ENCODE assay signal across 11 cellular contexts in genomic region chr16:75070055-75070841, GRCh38. TPM values are rescaled to one million over a fixed set of nuclear protein-coding genes. Genes with fewer than 3 reads are reported as not detected.
DNase-seq lines count a peak whose midpoint lies in the region; ATAC-seq and TF ChIP-seq lines count a peak whose summit lies in the region.
"Had no signal": no experiment of that assay in that cellular context is flagged by ENCODE, and none has a peak within 500 bp of the region (broad histone marks: within the 10 kb centered on the region; RNA-seq: fewer than 3 reads in every experiment).

No MANE protein-coding gene starts in this region.

- H3K36me3 ChIP-seq in gastrocnemius medialis, result no peaks in the 10 kb centered on the region
- H3K36me3 ChIP-seq: breast epithelium had no signal

- H3K79me2 ChIP-seq in H9 (ENCODE audit: insufficient read depth, low read length), result peaks cover 11% of the 10 kb centered on the region; the same call in 1 of the 2 replicates

- H3T11ph ChIP-seq in H9 (ENCODE audit: low read length), result no peak overlapping the region

- no peak overlapping the region for H3K4me3 ChIP-seq in gastrocnemius medialis
- H3K4me3 ChIP-seq: breast epithelium, SK-N-MC had no signal

- no peak overlapping the region for H2BK12ac ChIP-seq in H9 (ENCODE audit: insufficient read length, low read depth, low read length)

- peak overlapping the region in 2 of 3 experiments; percentile 40 to 65; a peak in 3 of 7 replicates for H3K27ac Mint-ChIP-seq in H9
- peak overlapping the region; percentile 27 to 78 for H3K27ac Mint-ChIP-seq in T-cell
- no peak overlapping the region for H3K27ac Mint-ChIP-seq in activated CD4-positive, alpha-beta memory T cell treated with anti-CD3 and anti-CD28 coated beads for 36 hours
- H3K27ac Mint-ChIP-seq: stimulated activated naive B cell treated with anti-CD40 and anti-IgM and Interleukin-4, amounts not matched to agents 10 μg/mL and 1 μg/mL and 100 μg/mL, for 72 hours had no signal

- H3K4me2 ChIP-seq in H9 (ENCODE audit: insufficient read depth, insufficient read length, low read length), result no peak overlapping the region

- H4K20me1 ChIP-seq in H9 (ENCODE audit: control insufficient read depth, insufficient read depth, insufficient read length), result no peaks in the 10 kb centered on the region

- DNase-seq in H9 (no peak), T-cell (no peak), left ventricle myocardium superior (peak; percentile 84), gastrocnemius medialis (peak; percentile 31 to 53)
- no peak for DNase-seq in activated CD4-positive, alpha-beta memory T cell treated with anti-CD3 and anti-CD28 coated beads for 36 hours
- DNase-seq: NCI-H2227 treated with DMSO at 0.1 percent for 48 hours; stimulated activated naive B cell treated with anti-CD40 and anti-IgM and Interleukin-4, amounts not matched to agents 10 μg/mL and 1 μg/mL and 100 μg/mL, for 72 hours had no signal

- TF ChIP-seq POLR2A in gastrocnemius medialis (IDR thresholded peaks at IDR 0.05), result no peak

- H2AK5ac ChIP-seq in H9 (ENCODE audit: insufficient read length, low read length), result no peak overlapping the region

- no peak overlapping the region for H3K14ac ChIP-seq in H9 (ENCODE audit: insufficient read depth, low read length)

- POLR2A ChIA-PET in T-cell (lab: Charles Lee), result no interaction called here
- POLR2A ChIA-PET in activated CD4-positive, alpha-beta memory T cell treated with anti-CD3 and anti-CD28 coated beads for 36 hours (lab: Charles Lee), result interaction anchor here (0.6 kb wide), 1 partner anchor 567 kb away, joined by 3 read pairs; no protein-coding TSS in a partner anchor

- H3K27ac ChIP-seq in H9 (ENCODE audit: insufficient read length, low read depth, low read length), result no peak overlapping the region
- peak overlapping the region in 2 of 4 donors; percentile 47 to 52 for H3K27ac ChIP-seq in gastrocnemius medialis
- H3K27ac ChIP-seq: breast epithelium, SK-N-MC had no signal

- no CpG with 5 or more reads among the region's 11 CpGs for WGBS in H9 (ENCODE audit: extremely low coverage, insufficient read length, low lambda C conversion rate)

- H3K27me3 ChIP-seq in H9 (ENCODE audit: insufficient read depth, low read length), result no peaks in the 10 kb centered on the region
- H3K27me3 ChIP-seq in gastrocnemius medialis, result no peaks in the 10 kb centered on the region
- H3K27me3 ChIP-seq: breast epithelium had no signal

- H3K18ac ChIP-seq in H9 (ENCODE audit: insufficient read length, low read depth, low read length), result no peak overlapping the region

- H4K91ac ChIP-seq in H9 (ENCODE audit: insufficient read length, low read depth, low read length), result no peak overlapping the region

- H3K23me2 ChIP-seq in H9 (ENCODE audit: insufficient read length, low read depth, low read length, poor library complexity, severe bottlenecking), result no peaks in the 10 kb centered on the region

- no peak overlapping the region for H3K56ac ChIP-seq in H9 (ENCODE audit: insufficient read length, low read depth, low read length)

- H4K5ac ChIP-seq in H9 (ENCODE audit: insufficient read length, low read depth, low read length), result no peak overlapping the region

- in situ Hi-C loops in gastrocnemius medialis (cut with MboI; ENCODE audit: low sequenced_read_pairs in 4 of 4), result no loop called here

- no peaks in the 10 kb centered on the region for H3K9me3 ChIP-seq in H9 (ENCODE audit: control insufficient read depth, low read depth, low read length)
- no peaks in the 10 kb centered on the region for H3K9me3 ChIP-seq in gastrocnemius medialis
- H3K9me3 ChIP-seq: breast epithelium had no signal

- H2BK5ac ChIP-seq in H9 (ENCODE audit: insufficient read length, low read length), result no peak overlapping the region

- peaks cover 4% of the 10 kb centered on the region for H3K79me1 ChIP-seq in H9 (ENCODE audit: insufficient read depth, low read depth, low read length, poor library complexity, severe bottlenecking)

- no peak overlapping the region for H3K23ac ChIP-seq in H9 (ENCODE audit: insufficient read length, low read depth, low read length)

- no peaks in the 10 kb centered on the region; the same call in 1 of the 2 replicates for H3K27me3 Mint-ChIP-seq in H9 (ENCODE audit: low read depth)
- H3K27me3 Mint-ChIP-seq in T-cell, result peaks cover 0 to 2% of the 10 kb centered on the region in 2 donors
- no peaks in the 10 kb centered on the region for H3K27me3 Mint-ChIP-seq in activated CD4-positive, alpha-beta memory T cell treated with anti-CD3 and anti-CD28 coated beads for 36 hours

- CTCF ChIA-PET in T-cell (lab: Charles Lee), result interaction anchor here in 1 of 2 donors (0.6 kb wide), 1 partner anchor 145 kb away, joined by 3 read pairs; no protein-coding TSS in a partner anchor
- CTCF ChIA-PET in activated CD4-positive, alpha-beta memory T cell treated with anti-CD3 and anti-CD28 coated beads for 36 hours (lab: Charles Lee), result interaction anchor here (1.1 kb wide), 1 partner anchor 72 kb away, joined by 3 read pairs; the partner anchor contains the start of gene ZNRF1

- no peak overlapping the region for H3K4ac ChIP-seq in H9 (ENCODE audit: low read depth, low read length)

- H3K9ac ChIP-seq in H9 (ENCODE audit: extremely low read depth, insufficient read length, low read length), result no peak overlapping the region

- no peak overlapping the region for H2BK120ac ChIP-seq in H9 (ENCODE audit: low read depth, low read length, poor library complexity, severe bottlenecking)

- H2AFZ ChIP-seq in H9 (ENCODE audit: low read length), result no peak overlapping the region

- H3K4me1 Mint-ChIP-seq in H9 (peaks cover 34 to 42% of the 10 kb centered on the region in 2 experiments), T-cell (peaks cover 53 to 66% (median 57%) of the 10 kb centered on the region in 3 donors)
- H3K4me1 Mint-ChIP-seq in activated CD4-positive, alpha-beta memory T cell treated with anti-CD3 and anti-CD28 coated beads for 36 hours (ENCODE audit: low read depth), result peaks cover 20% of the 10 kb centered on the region

- H4K8ac ChIP-seq in H9 (replicated peaks; ENCODE audit: insufficient read length, low read depth, low read length), result no peak overlapping the region

- H3K9me3 Mint-ChIP-seq in H9 (no peaks in the 10 kb centered on the region), T-cell (peaks cover 0 to 3% (median 0%) of the 10 kb centered on the region in 3 donors)
- no peaks in the 10 kb centered on the region for H3K9me3 Mint-ChIP-seq in activated CD4-positive, alpha-beta memory T cell treated with anti-CD3 and anti-CD28 coated beads for 36 hours

- ATAC-seq in T-cell (replicated peaks in 1 of 4) (no peak), left ventricle myocardium superior (peak; percentile 86), gastrocnemius medialis (peak in 1 of 2 donors; percentile 34), HG03139 (IDR thresholded peaks at IDR 0.05; ENCODE audit: unreplicated experiment) (no peak), GM21360 (IDR thresholded peaks at IDR 0.05; ENCODE audit: unreplicated experiment) (no peak)
- ATAC-seq: stimulated activated naive B cell treated with anti-CD40 and anti-IgM and Interleukin-4, amounts not matched to agents 10 μg/mL and 1 μg/mL and 100 μg/mL, for 72 hours had no signal

- H3K4me3 Mint-ChIP-seq in H9 (no peak overlapping the region), T-cell (no peak overlapping the region)
- H3K4me3 Mint-ChIP-seq in activated CD4-positive, alpha-beta memory T cell treated with anti-CD3 and anti-CD28 coated beads for 36 hours, result no peak overlapping the region
- H3K4me3 Mint-ChIP-seq: stimulated activated naive B cell treated with anti-CD40 and anti-IgM and Interleukin-4, amounts not matched to agents 10 μg/mL and 1 μg/mL and 100 μg/mL, for 72 hours had no signal

- no peak overlapping the region for H2BK15ac ChIP-seq in H9 (ENCODE audit: low read depth, low read length)

- intact Hi-C loops in left ventricle myocardium superior (cut with micrococcal nuclease) (no loop called here), gastrocnemius medialis (cut with DNase I; ENCODE audit: low total_unique reads) (no loop called here)
- intact Hi-C loops in activated CD4-positive, alpha-beta memory T cell treated with anti-CD3 and anti-CD28 coated beads for 36 hours (cut with micrococcal nuclease), result no loop called here

- H3K4me1 ChIP-seq in H9 (ENCODE audit: insufficient read depth, low read length), result peaks cover 2% of the 10 kb centered on the region; the same call in 1 of the 2 replicates
- peaks cover 42 to 44% of the 10 kb centered on the region in 2 donors for H3K4me1 ChIP-seq in gastrocnemius medialis

- no peak overlapping the region for H2BK20ac ChIP-seq in H9 (ENCODE audit: low read depth, low read length, poor library complexity, severe bottlenecking)

- H3K36me3 Mint-ChIP-seq in H9 (ENCODE audit: insufficient read depth in 1 of 3, low read depth in 3 of 3), result no peaks in the 10 kb centered on the region; a peak in 1 of 7 replicates
- no peaks in the 10 kb centered on the region for H3K36me3 Mint-ChIP-seq in T-cell
- no peaks in the 10 kb centered on the region for H3K36me3 Mint-ChIP-seq in activated CD4-positive, alpha-beta memory T cell treated with anti-CD3 and anti-CD28 coated beads for 36 hours

- TF ChIP-seq CTCF in H9 (conservative IDR thresholded peaks at IDR 0.05) (no peak), gastrocnemius medialis (IDR thresholded peaks at IDR 0.05 in 4 of 5, conservative IDR thresholded peaks at IDR 0.05 in 1 of 5) (no peak)

RNA-seq across cellular contexts. Expression of gene LDHD, which starts 46.3 kb away (rescaled TPM):
- total RNA-seq in H9 (2021) (14.5 and 14.7 TPM in 2 replicates), T-cell (under 1 TPM in 3 of 5 donors, not detected in 2; 0.13 to 0.47 (median 0.26) TPM), left ventricle myocardium superior (83.3 TPM), gastrocnemius medialis (10 to 100 TPM; 27.8 to 54.5 (median 44.2) TPM)
- total RNA-seq in activated CD4-positive, alpha-beta memory T cell treated with anti-CD3 and anti-CD28 coated beads for 36 hours, result under 1 TPM; 0.43 to 0.75 TPM

Comparison
In these comparisons a context has a peak if more than half of its experiments do, and no peak if none do; other contexts are left out.
1. DNase-seq: peak in left ventricle myocardium superior (single experiment) and gastrocnemius medialis (2 of 2); none in H9 (single experiment), T-cell (0 of 34) and activated CD4-positive, alpha-beta memory T cell treated with anti-CD3 and anti-CD28 coated beads for 36 hours (single experiment).